11 cellular contexts compared by ENCODE assay signal in the genomic region with DNA sequence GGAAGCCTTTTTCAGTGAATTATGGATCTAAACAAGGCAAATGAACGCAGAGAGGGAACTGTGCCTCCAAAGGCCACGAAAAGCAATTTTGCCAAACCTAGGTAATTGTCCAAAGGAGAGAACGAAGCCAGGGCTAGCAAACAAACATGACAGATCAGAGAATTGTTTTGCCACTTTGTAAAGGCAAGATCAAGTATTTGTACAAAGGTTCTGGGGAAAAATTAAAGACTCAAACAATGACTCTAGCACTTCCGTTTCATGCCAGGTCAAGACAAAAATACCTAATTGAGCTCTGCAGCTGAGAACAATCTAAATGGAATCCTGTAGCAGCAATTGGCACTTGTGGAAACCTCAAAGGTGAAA. TPM values are rescaled to one million over a fixed set of nuclear protein-coding genes. Genes with fewer than 3 reads are reported as not detected.
A peak's percentile ranks its signal among the peaks of the same experiment; 100 is the strongest.
DNase-seq lines count a peak whose midpoint lies in the region; ATAC-seq, FAIRE-seq and TF ChIP-seq lines count a peak whose summit lies in the region.
"Had no signal": no experiment of that assay in that cellular context is flagged by ENCODE, and none has a peak within 500 bp of the region (broad histone marks: within the 10 kb centered on the region; RNA-seq: fewer than 3 reads in every experiment).

No MANE protein-coding gene starts in this region.

- DNase-seq in GM12891 (ENCODE audit: insufficient read length, low spot score), result no peak
- no peak for DNase-seq in SK-N-MC (ENCODE audit: low read depth, low spot score)
- DNase-seq in stimulated activated CD4-positive, alpha-beta T cell treated with anti-CD3 and anti-CD28 coated beads, Interleukin-4, amount 100 ng/mL, for 24 hours, result no peak
- no peak for DNase-seq in NCI-H226
- no peak for DNase-seq in sciatic nerve (ENCODE audit: low spot score)
- DNase-seq: NCI-H82 had no signal

- peak overlapping the region; percentile 34 for H3K4me3 ChIP-seq in SK-N-MC
- H3K4me3 ChIP-seq in muscle layer of duodenum (ENCODE audit: low read depth in 1 of 2, low read length in 2 of 2), result no peak overlapping the region
- H3K4me3 ChIP-seq: lung, tibial artery had no signal

- FAIRE-seq in GM12891 (lab: Jason Lieb, UNC), result no peak

- intact Hi-C loops in sciatic nerve (cut with DNase I), result no loop called here

- ATAC-seq in HG02642 (IDR thresholded peaks at IDR 0.05; ENCODE audit: poor library complexity, unreplicated experiment) (peak; percentile 29), GM19397 (IDR thresholded peaks at IDR 0.05; ENCODE audit: unreplicated experiment) (no peak), sciatic nerve (no peak)

- H3K27me3 ChIP-seq in muscle layer of duodenum (ENCODE audit: low read depth, low read length), result no peaks in the 10 kb centered on the region

- peaks cover 0 to 4% of the 10 kb centered on the region in 2 donors for H3K4me1 ChIP-seq in muscle layer of duodenum (ENCODE audit: control insufficient read depth in 1 of 2, insufficient read depth in 2 of 2, low read length in 2 of 2)
- H3K4me1 ChIP-seq: tibial artery had no signal

- peak overlapping the region; percentile 7 for H3K9ac ChIP-seq in SK-N-MC (ENCODE audit: insufficient read length)

- no peak for TF ChIP-seq POLR2A in GM12891 (IDR thresholded peaks at IDR 0.05; ENCODE audit: low read depth, low read length)

- no peaks in the 10 kb centered on the region for H3K36me3 ChIP-seq in SK-N-MC (ENCODE audit: insufficient read depth, low read length)
- H3K36me3 ChIP-seq in muscle layer of duodenum (ENCODE audit: control insufficient read depth in 1 of 2, insufficient read depth in 2 of 2, low read length in 2 of 2), result no peaks in the 10 kb centered on the region
- H3K36me3 ChIP-seq: tibial artery had no signal

- H3K9me3 ChIP-seq in SK-N-MC (ENCODE audit: low read depth, low read length) (no peaks in the 10 kb centered on the region), muscle layer of duodenum (ENCODE audit: control insufficient read depth in 1 of 2, low read length in 2 of 2) (no peaks in the 10 kb centered on the region)
- H3K9me3 ChIP-seq: tibial artery had no signal

- H3K27ac ChIP-seq in SK-N-MC (peak overlapping the region; percentile 85), muscle layer of duodenum (ENCODE audit: low read length) (peak overlapping the region; percentile 20)
- H3K27ac ChIP-seq: tibial artery had no signal

TF ChIP-seq in GM12891, 5 proteins besides CTCF, POLR2A, EP300 and RAD21:
- TF ChIP-seq SPI1 (IDR thresholded peaks at IDR 0.05; ENCODE audit: low read depth, low read length) (peak; percentile 41), POU2F2 (IDR thresholded peaks at IDR 0.05; ENCODE audit: low read depth, low read length) (no peak)
TF ChIP-seq in GM12891: peak in this region for 1.

RNA-seq across cellular contexts. Expression of gene RBM47, which starts 8.5 kb away (rescaled TPM):
- 10.9 TPM for polyA plus RNA-seq in GM12891 (2012; ENCODE audit: low read depth, missing spikeins)
- 21.0 TPM for total RNA-seq in sciatic nerve
